ENCODE assay signal across 14 cellular contexts in the genomic region with DNA sequence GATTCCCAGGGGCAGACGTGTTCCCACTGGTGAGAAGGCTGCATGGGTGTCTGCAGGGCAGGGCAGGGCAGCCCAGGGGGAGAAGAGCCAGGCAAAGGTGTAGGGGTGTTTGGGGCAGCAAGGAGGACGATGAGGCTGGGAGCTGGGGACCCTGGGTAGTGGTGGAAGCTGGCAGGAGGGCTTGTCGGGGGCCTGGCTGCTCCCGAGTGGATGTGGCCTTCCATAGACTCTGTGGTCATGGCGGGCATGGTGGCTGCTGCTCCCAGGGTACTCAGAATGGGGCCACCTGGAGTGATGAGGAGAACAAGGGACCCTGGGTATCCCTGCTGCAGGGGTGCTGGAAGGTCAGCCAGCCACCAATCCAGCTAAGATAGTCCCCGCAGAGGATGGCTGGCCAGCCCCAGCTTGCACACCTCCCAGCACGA.
DNase-seq lines count a peak whose midpoint lies in the region; ATAC-seq and FAIRE-seq lines count a peak whose summit lies in the region.
"Had no signal": no experiment of that assay in that cellular context is flagged by ENCODE, and none has a peak within 500 bp of the region (broad histone marks: within the 10 kb centered on the region; RNA-seq: fewer than 3 reads in every experiment).

No MANE protein-coding gene starts in this region.

- H3K36me3 Mint-ChIP-seq in stimulated activated effector memory CD8-positive, alpha-beta T cell treated with anti-CD3 and anti-CD28 coated beads, Interleukin-12 subunit alpha, Interleukin-12 subunit beta, amount 100 ng/mL, for 72 hours: no peaks in the 10 kb centered on the region

- no peak for FAIRE-seq in RCC 7860 (lab: Jason Lieb, UNC)
- FAIRE-seq: H54 had no signal

- H3K27ac Mint-ChIP-seq in stimulated activated effector memory CD8-positive, alpha-beta T cell treated with anti-CD3 and anti-CD28 coated beads, Interleukin-12 subunit alpha, Interleukin-12 subunit beta, amount 100 ng/mL, for 72 hours: no peak overlapping the region
- H3K27ac Mint-ChIP-seq: CD4-positive, alpha-beta T cell had no signal

- intact Hi-C loops in cardiac septum (cut with DNase I) (no loop called here), Right ventricle myocardium inferior (cut with DNase I) (no loop called here)

- H3K4me3 Mint-ChIP-seq in stimulated activated effector memory CD8-positive, alpha-beta T cell treated with anti-CD3 and anti-CD28 coated beads, Interleukin-12 subunit alpha, Interleukin-12 subunit beta, amount 100 ng/mL, for 72 hours: no peak overlapping the region
- H3K4me3 Mint-ChIP-seq: CD4-positive, alpha-beta T cell had no signal

- DNase-seq in cardiac septum (ENCODE audit: low spot score) (peak; percentile 51), Right ventricle myocardium inferior (ENCODE audit: missing footprints) (no peak), mesenteric fat pad (ENCODE audit: low spot score) (peak; percentile 65), RCC 7860 (ENCODE audit: low spot score) (no peak), NCI-H2081 (lab: John Stamatoyannopoulos, UW) (no peak)
- DNase-seq in stimulated activated effector memory CD8-positive, alpha-beta T cell treated with anti-CD3 and anti-CD28 coated beads, Interleukin-12 subunit alpha, Interleukin-12 subunit beta, amount 100 ng/mL, for 72 hours (ENCODE audit: low spot score in 2 of 2): no peak
- DNase-seq: ACHN; Calu3; CD4-positive, alpha-beta T cell; DMS 273 treated with DMSO at 0.1 percent for 48 hours; IMR-90 had no signal

- H3K9me3 Mint-ChIP-seq in stimulated activated effector memory CD8-positive, alpha-beta T cell treated with anti-CD3 and anti-CD28 coated beads, Interleukin-12 subunit alpha, Interleukin-12 subunit beta, amount 100 ng/mL, for 72 hours: no peaks in the 10 kb centered on the region
- H3K9me3 Mint-ChIP-seq: CD4-positive, alpha-beta T cell had no signal

- H3K4me1 Mint-ChIP-seq in stimulated activated effector memory CD8-positive, alpha-beta T cell treated with anti-CD3 and anti-CD28 coated beads, Interleukin-12 subunit alpha, Interleukin-12 subunit beta, amount 100 ng/mL, for 72 hours: no peaks in the 10 kb centered on the region

- no peak for ATAC-seq in Right ventricle myocardium inferior
- ATAC-seq in stimulated activated effector memory CD8-positive, alpha-beta T cell treated with anti-CD3 and anti-CD28 coated beads, Interleukin-12 subunit alpha, Interleukin-12 subunit beta, amount 100 ng/mL, for 72 hours: peak; percentile 4
- ATAC-seq in HG03565 (IDR thresholded peaks at IDR 0.05; ENCODE audit: unreplicated experiment): no peak
- ATAC-seq: HCT116 had no signal

Comparison
In these comparisons a context has a peak if more than half of its experiments do, and no peak if none do; other contexts are left out.
1. DNase-seq: peak in cardiac septum (single experiment) and mesenteric fat pad (single experiment); none in Right ventricle myocardium inferior (single experiment), stimulated activated effector memory CD8-positive, alpha-beta T cell treated with anti-CD3 and anti-CD28 coated beads, Interleukin-12 subunit alpha, Interleukin-12 subunit beta, amount 100 ng/mL, for 72 hours (0 of 2), RCC 7860 (single experiment) and NCI-H2081 (0 of 2).